ENCODE assay signal across 8 cellular contexts in the genomic region with DNA sequence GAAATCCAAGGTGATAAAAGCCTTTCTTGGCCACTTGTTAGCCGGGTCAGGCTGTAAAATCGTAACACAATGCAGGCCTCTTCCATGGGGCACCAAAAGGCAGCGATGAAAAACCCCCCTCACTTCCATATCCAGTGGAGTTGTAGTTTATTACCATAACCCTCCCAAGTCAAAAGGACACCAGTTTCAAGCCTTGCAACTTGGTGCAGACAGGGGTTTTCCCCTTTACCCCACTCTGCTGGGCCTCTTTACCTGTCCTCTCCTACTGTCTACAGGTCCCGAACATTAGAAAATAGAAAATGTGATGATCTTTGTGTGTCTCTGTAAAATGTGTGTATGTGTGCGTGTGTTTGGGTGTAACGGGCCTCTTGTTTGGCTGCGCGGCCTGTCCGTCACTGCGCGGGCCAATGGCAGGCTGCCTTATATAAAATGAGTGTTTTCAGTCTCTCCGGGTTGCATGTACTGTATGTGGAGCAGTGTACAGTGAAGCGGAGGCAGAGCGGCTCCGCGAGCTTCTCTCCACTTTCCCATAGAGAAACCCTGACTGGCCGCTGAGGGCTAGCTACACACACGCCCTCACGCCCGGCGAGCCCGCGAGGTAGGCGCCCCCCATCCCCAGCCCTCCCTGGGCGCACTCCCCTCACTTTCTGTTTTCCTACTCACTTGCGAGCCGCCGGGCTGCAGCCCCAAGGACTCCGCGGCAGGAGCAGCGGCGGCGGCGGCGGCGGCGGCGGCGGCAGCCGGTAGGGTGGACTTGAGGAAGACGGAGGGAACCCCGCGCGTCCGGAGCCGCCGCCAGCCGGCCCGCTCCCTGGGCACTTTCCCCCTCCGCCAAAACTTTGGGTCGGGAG.
A peak's percentile ranks its signal among the peaks of the same experiment; 100 is the strongest.
DNase-seq lines count a peak whose midpoint lies in the region; ATAC-seq and TF ChIP-seq lines count a peak whose summit lies in the region.

A gene (plus strand): TSS at position 453 of the 851 bp plus-strand sequence. CDS start 187,499 bp downstream, outside the sequence.

- peak; percentile 95 for ATAC-seq in HG02610 (IDR thresholded peaks at IDR 0.05; ENCODE audit: unreplicated experiment)
- peak; percentile 94 for ATAC-seq in SK-N-SH treated with all-trans-retinoic acid at 6 μM for 48 hours

- peak within 1 kb of the TSS; percentile 80 for H3K27ac ChIP-seq in substantia nigra (ENCODE audit: low read depth, low read length, poor library complexity, severe bottlenecking)

- H3K4me3 ChIP-seq in GM08714 (ENCODE audit: low read length) = peak within 1 kb of the TSS; percentile 90

- DNase-seq in NCI-H1092 (lab: John Stamatoyannopoulos, UW) = peak; percentile 80
- DNase-seq in activated naive CD4-positive, alpha-beta T cell treated with anti-CD3 and anti-CD28 coated beads, Interleukin-2, amount 50 U/mL, for 16 hours = peak; percentile 89
- peak; percentile 93 for DNase-seq in germinal center (ENCODE audit: low spot score)
- peak; percentile 92 for DNase-seq in non-pigmented ciliary epithelial cell (ENCODE audit: low read depth)
- peak; percentile 58 to 96 (median 87) for DNase-seq in substantia nigra (lab: John Stamatoyannopoulos, UW)

TF ChIP-seq in SK-N-SH treated with all-trans-retinoic acid at 6 μM for 48 hours, 23 proteins besides CTCF, POLR2A, EP300 and RAD21:
- TF ChIP-seq RARB (CRISPR knock-in tag; IDR thresholded peaks at IDR 0.05) = no peak
- TF ChIP-seq, protein P1, sequence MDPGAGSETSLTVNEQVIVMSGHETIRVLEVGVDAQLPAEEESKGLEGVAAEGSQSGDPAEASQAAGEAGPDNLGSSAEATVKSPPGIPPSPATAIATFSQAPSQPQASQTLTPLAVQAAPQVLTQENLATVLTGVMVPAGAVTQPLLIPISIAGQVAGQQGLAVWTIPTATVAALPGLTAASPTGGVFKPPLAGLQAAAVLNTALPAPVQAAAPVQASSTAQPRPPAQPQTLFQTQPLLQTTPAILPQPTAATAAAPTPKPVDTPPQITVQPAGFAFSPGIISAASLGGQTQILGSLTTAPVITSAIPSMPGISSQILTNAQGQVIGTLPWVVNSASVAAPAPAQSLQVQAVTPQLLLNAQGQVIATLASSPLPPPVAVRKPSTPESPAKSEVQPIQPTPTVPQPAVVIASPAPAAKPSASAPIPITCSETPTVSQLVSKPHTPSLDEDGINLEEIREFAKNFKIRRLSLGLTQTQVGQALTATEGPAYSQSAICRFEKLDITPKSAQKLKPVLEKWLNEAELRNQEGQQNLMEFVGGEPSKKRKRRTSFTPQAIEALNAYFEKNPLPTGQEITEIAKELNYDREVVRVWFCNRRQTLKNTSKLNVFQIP (CRISPR knock-in tag; IDR thresholded peaks at IDR 0.05; ENCODE audit: borderline replicate concordance, low read depth) = no peak
- no peak for TF ChIP-seq OSR1 (CRISPR knock-in tag; IDR thresholded peaks at IDR 0.05)
- no peak for TF ChIP-seq ZNF8 (CRISPR knock-in tag; IDR thresholded peaks at IDR 0.05)
- TF ChIP-seq, protein P2, sequence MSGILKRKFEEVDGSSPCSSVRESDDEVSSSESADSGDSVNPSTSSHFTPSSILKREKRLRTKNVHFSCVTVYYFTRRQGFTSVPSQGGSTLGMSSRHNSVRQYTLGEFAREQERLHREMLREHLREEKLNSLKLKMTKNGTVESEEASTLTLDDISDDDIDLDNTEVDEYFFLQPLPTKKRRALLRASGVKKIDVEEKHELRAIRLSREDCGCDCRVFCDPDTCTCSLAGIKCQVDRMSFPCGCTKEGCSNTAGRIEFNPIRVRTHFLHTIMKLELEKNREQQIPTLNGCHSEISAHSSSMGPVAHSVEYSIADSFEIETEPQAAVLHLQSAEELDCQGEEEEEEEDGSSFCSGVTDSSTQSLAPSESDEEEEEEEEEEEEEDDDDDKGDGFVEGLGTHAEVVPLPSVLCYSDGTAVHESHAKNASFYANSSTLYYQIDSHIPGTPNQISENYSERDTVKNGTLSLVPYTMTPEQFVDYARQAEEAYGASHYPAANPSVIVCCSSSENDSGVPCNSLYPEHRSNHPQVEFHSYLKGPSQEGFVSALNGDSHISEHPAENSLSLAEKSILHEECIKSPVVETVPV (CRISPR knock-in tag; IDR thresholded peaks at IDR 0.05) = no peak
- TF ChIP-seq GLIS3 (CRISPR knock-in tag; IDR thresholded peaks at IDR 0.05) = no peak
- TF ChIP-seq, protein P3, sequence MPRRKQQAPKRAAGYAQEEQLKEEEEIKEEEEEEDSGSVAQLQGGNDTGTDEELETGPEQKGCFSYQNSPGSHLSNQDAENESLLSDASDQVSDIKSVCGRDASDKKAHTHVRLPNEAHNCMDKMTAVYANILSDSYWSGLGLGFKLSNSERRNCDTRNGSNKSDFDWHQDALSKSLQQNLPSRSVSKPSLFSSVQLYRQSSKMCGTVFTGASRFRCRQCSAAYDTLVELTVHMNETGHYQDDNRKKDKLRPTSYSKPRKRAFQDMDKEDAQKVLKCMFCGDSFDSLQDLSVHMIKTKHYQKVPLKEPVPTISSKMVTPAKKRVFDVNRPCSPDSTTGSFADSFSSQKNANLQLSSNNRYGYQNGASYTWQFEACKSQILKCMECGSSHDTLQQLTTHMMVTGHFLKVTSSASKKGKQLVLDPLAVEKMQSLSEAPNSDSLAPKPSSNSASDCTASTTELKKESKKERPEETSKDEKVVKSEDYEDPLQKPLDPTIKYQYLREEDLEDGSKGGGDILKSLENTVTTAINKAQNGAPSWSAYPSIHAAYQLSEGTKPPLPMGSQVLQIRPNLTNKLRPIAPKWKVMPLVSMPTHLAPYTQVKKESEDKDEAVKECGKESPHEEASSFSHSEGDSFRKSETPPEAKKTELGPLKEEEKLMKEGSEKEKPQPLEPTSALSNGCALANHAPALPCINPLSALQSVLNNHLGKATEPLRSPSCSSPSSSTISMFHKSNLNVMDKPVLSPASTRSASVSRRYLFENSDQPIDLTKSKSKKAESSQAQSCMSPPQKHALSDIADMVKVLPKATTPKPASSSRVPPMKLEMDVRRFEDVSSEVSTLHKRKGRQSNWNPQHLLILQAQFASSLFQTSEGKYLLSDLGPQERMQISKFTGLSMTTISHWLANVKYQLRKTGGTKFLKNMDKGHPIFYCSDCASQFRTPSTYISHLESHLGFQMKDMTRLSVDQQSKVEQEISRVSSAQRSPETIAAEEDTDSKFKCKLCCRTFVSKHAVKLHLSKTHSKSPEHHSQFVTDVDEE (CRISPR knock-in tag; IDR thresholded peaks at IDR 0.05) = no peak
- no peak for TF ChIP-seq PPARA (CRISPR knock-in tag; IDR thresholded peaks at IDR 0.05; ENCODE audit: borderline replicate concordance)
- TF ChIP-seq BACH2 (CRISPR knock-in tag; IDR thresholded peaks at IDR 0.05; ENCODE audit: borderline replicate concordance) = no peak
- TF ChIP-seq TCF4 (CRISPR knock-in tag; IDR thresholded peaks at IDR 0.05; ENCODE audit: borderline replicate concordance) = no peak
- TF ChIP-seq ZC3H10 (CRISPR knock-in tag; IDR thresholded peaks at IDR 0.05) = no peak
- TF ChIP-seq, protein P4, sequence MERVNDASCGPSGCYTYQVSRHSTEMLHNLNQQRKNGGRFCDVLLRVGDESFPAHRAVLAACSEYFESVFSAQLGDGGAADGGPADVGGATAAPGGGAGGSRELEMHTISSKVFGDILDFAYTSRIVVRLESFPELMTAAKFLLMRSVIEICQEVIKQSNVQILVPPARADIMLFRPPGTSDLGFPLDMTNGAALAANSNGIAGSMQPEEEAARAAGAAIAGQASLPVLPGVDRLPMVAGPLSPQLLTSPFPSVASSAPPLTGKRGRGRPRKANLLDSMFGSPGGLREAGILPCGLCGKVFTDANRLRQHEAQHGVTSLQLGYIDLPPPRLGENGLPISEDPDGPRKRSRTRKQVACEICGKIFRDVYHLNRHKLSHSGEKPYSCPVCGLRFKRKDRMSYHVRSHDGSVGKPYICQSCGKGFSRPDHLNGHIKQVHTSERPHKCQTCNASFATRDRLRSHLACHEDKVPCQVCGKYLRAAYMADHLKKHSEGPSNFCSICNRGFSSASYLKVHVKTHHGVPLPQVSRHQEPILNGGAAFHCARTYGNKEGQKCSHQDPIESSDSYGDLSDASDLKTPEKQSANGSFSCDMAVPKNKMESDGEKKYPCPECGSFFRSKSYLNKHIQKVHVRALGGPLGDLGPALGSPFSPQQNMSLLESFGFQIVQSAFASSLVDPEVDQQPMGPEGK (CRISPR knock-in tag; IDR thresholded peaks at IDR 0.05; ENCODE audit: borderline replicate concordance) = no peak
- no peak for TF ChIP-seq ARNTL (CRISPR knock-in tag; IDR thresholded peaks at IDR 0.05; ENCODE audit: borderline replicate concordance, low read depth)
- TF ChIP-seq TOX (CRISPR knock-in tag; IDR thresholded peaks at IDR 0.05; ENCODE audit: borderline replicate concordance) = no peak
- TF ChIP-seq ZFP30 (CRISPR knock-in tag; IDR thresholded peaks at IDR 0.05) = no peak
- TF ChIP-seq ZFP3 (CRISPR knock-in tag; IDR thresholded peaks at IDR 0.05) = no peak
- no peak for TF ChIP-seq CSDC2 (CRISPR knock-in tag; IDR thresholded peaks at IDR 0.05)
- no peak for TF ChIP-seq ESRRG (CRISPR knock-in tag; IDR thresholded peaks at IDR 0.05)

Comparison
In these comparisons a context has a peak if more than half of its experiments do, and no peak if none do; other contexts are left out.
1. Peak in every context shown above with its lines: DNase-seq, ATAC-seq, H3K4me3 ChIP-seq and H3K27ac ChIP-seq.